1 cellular context compared by ENCODE assay signal in genomic region chr1:207002731-207003146, GRCh38.
TF ChIP-seq lines count a peak whose summit lies in the region.

No MANE protein-coding gene starts in this region.

TF ChIP-seq in K562, 482 proteins besides CTCF, POLR2A, EP300 and RAD21:
- TF ChIP-seq PML (IDR thresholded peaks at IDR 0.05; ENCODE audit: low read length) (no peak), SMAD2 (IDR thresholded peaks at IDR 0.05; ENCODE audit: low read depth, low read length) (no peak), ZBTB40 (IDR thresholded peaks at IDR 0.05) (no peak), ZBTB40 (CRISPR knock-in tag; IDR thresholded peaks at IDR 0.05) (0 out of 2 replicates have a peak, but pooled peaks have one; percentile 41), ZFX (CRISPR knock-in tag; IDR thresholded peaks at IDR 0.05) (no peak), DACH1 (IDR thresholded peaks at IDR 0.05; ENCODE audit: partially characterized antibody) (no peak), ZMIZ1 (IDR thresholded peaks at IDR 0.05; ENCODE audit: low read depth in 2 of 2, low read length in 2 of 2) (no peak), ZNF165 (CRISPR knock-in tag; IDR thresholded peaks at IDR 0.05; ENCODE audit: borderline replicate concordance) (no peak)
